ENCODE assay signal across 11 cellular contexts in the genomic region with DNA sequence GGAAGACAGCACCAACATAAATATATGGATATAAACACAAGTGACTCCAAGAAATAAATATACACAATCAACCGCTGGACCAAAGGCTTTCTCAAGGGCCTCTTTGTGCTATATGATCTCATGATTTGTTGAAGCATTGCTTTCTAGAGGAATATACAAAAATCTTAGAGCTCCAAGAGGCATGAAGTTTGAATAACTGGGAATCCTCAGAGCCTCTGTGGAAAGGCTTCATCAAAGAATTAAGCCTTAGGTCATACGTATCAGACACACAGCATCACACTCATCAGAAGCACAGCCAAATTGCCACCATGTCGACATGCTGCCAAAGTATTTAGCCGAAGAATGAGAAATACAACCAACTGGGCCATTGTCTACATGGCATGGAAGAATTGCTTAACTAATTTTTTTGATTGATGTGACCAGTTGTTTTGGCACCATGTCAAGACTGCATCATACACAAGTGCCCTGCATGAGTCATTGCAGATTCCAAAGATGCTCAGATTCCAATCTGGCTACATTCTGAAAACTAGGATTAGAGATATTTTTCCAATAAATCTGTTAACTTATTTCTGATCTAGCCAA.
DNase-seq lines count a peak whose midpoint lies in the region; TF ChIP-seq lines count a peak whose summit lies in the region.
"Had no signal": no experiment of that assay in that cellular context is flagged by ENCODE, and none has a peak within 500 bp of the region (broad histone marks: within the 10 kb centered on the region; RNA-seq: fewer than 3 reads in every experiment).

No MANE protein-coding gene starts in this region.

- H3K4me1 ChIP-seq in sigmoid colon = no peaks in the 10 kb centered on the region
- H3K4me1 ChIP-seq: gastroesophageal sphincter had no signal

- TF ChIP-seq CTCF in brain microvascular endothelial cell (IDR thresholded peaks at IDR 0.05; ENCODE audit: low read depth, low read length, missing control alignments) = no peak
- no peak for TF ChIP-seq CTCF in sigmoid colon (IDR thresholded peaks at IDR 0.05)

- H3K4me3 ChIP-seq in brain microvascular endothelial cell (ENCODE audit: low read depth, low read length) (no peak overlapping the region), sigmoid colon (no peak overlapping the region)
- H3K4me3 ChIP-seq: gastroesophageal sphincter, skin epidermis had no signal

- no peak for TF ChIP-seq EP300 in sigmoid colon (IDR thresholded peaks at IDR 0.05)

- H3K36me3 ChIP-seq in brain microvascular endothelial cell (replicated peaks) (no peaks in the 10 kb centered on the region), sigmoid colon (no peaks in the 10 kb centered on the region)
- H3K36me3 ChIP-seq: gastroesophageal sphincter had no signal

- in situ Hi-C loops in brain microvascular endothelial cell (cut with HindIII; ENCODE audit: low pct_ligation_motif_present, low sequenced_read_pairs) = no loop called here

- no peak for TF ChIP-seq POLR2A in sigmoid colon (IDR thresholded peaks at IDR 0.05)

- no peaks in the 10 kb centered on the region for H3K9me3 ChIP-seq in sigmoid colon
- H3K9me3 ChIP-seq: gastroesophageal sphincter had no signal

- H3K27ac ChIP-seq in brain microvascular endothelial cell = no peak overlapping the region
- no peak overlapping the region for H3K27ac ChIP-seq in sigmoid colon
- H3K27ac ChIP-seq: gastroesophageal sphincter, skin epidermis had no signal

- WGBS in sigmoid colon, 2 donors = 82 to 84% methylated on average over 4 of the region's 4 CpGs

- DNase-seq in COR-L47 (lab: John Stamatoyannopoulos, UW) (peak; percentile 25), LoVo (ENCODE audit: low spot score) (peak; percentile 42), brain microvascular endothelial cell (peak; percentile 78), myocyte (ENCODE audit: low read depth) (peak; percentile 98), NCI-H510A (lab: John Stamatoyannopoulos, UW) (no peak), NCI-H1694 treated with DMSO at 0.1 percent for 48 hours (lab: John Stamatoyannopoulos, UW) (no peak), sigmoid colon (no peak)
- DNase-seq in stimulated activated CD4-positive, alpha-beta T cell treated with anti-CD3 and anti-CD28 coated beads, Interleukin-4, amount 100 ng/mL, for 4 hours = no peak
- DNase-seq: activated CD8-positive, alpha-beta T cell treated with anti-CD3 and anti-CD28 coated beads, Interleukin-2, amount 10 ng/mL, durations not matched to agents 7 days and 5 days had no signal

- H3K27me3 ChIP-seq in brain microvascular endothelial cell (replicated peaks) = no peaks in the 10 kb centered on the region
- no peaks in the 10 kb centered on the region for H3K27me3 ChIP-seq in sigmoid colon
- H3K27me3 ChIP-seq: gastroesophageal sphincter had no signal

- intact Hi-C loops in sigmoid colon (cut with DNase I) = no loop called here

Comparison
In these comparisons a context has a peak if more than half of its experiments do, and no peak if none do; other contexts are left out.
1. DNase-seq: peak in COR-L47 (single experiment), LoVo (single experiment), brain microvascular endothelial cell (single experiment) and myocyte (single experiment); none in stimulated activated CD4-positive, alpha-beta T cell treated with anti-CD3 and anti-CD28 coated beads, Interleukin-4, amount 100 ng/mL, for 4 hours (0 of 2), NCI-H510A (single experiment), NCI-H1694 treated with DMSO at 0.1 percent for 48 hours (single experiment) and sigmoid colon (single experiment).